ENCODE assay signal across 12 cellular contexts in the genomic region with DNA sequence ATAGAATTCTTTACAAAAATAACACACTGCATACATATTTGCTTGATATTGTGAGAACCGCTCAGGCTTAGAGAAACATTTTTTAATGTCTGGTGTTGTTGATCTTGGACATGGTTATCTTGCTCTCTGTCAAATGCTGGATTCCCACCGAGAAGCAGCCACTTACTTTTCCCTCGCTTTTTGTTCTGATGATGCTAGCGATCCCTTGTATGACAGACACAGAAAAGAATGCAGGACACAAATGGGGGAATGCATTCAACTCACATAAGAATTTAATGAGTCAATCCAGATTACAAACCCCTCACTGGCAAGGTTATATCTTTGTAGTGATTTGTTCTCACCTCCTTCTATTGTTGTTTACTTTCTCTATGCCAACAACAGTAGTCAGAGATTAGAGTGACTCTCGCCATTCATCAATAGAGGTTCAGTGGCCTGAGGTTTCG.
DNase-seq lines count a peak whose midpoint lies in the region; ATAC-seq and TF ChIP-seq lines count a peak whose summit lies in the region.
"Had no signal": no experiment of that assay in that cellular context is flagged by ENCODE, and none has a peak within 500 bp of the region (broad histone marks: within the 10 kb centered on the region; RNA-seq: fewer than 3 reads in every experiment).

No MANE protein-coding gene starts in this region.

- H3K9me3 Mint-ChIP-seq in neural crest cell: no peaks in the 10 kb centered on the region
- H3K9me3 Mint-ChIP-seq: activated naive CD8-positive, alpha-beta T cell treated with anti-CD3 and anti-CD28 coated beads for 36 hours had no signal

- peaks cover 33% of the 10 kb centered on the region for H3K4me1 ChIP-seq in ectodermal cell (ENCODE audit: control insufficient read depth, insufficient read depth, low read length)

- no peak for TF ChIP-seq CTCF in neural crest cell (conservative IDR thresholded peaks at IDR 0.05)

- peak; percentile 93 for DNase-seq in Caki2 (ENCODE audit: low read depth)
- peak; percentile 95 for DNase-seq in NCI-H226
- DNase-seq in neural crest cell (ENCODE audit: low read depth, low spot score): no peak
- DNase-seq in cerebellum (ENCODE audit: low spot score): no peak
- DNase-seq in SHP77 (lab: John Stamatoyannopoulos, UW): no peak
- DNase-seq in AML-193 (lab: John Stamatoyannopoulos, UW): no peak
- DNase-seq: activated naive CD8-positive, alpha-beta T cell treated with anti-CD3 and anti-CD28 coated beads for 36 hours; Karpas-422; NK-92 treated with Interleukin-12 subunit alpha and Interleukin-12 subunit beta, amount 100 ng/mL, for 24 hours had no signal

- WGBS in ectodermal cell, 2 experiments: 61 to 65% methylated on average over 4 to 6 of the region's 6 CpGs

- H3K27me3 ChIP-seq in ectodermal cell (ENCODE audit: control insufficient read depth, insufficient read depth, low read length, poor library complexity, severe bottlenecking): no peaks in the 10 kb centered on the region

- H3K4me1 Mint-ChIP-seq in neural crest cell: peaks cover 47% of the 10 kb centered on the region
- H3K4me1 Mint-ChIP-seq: activated naive CD8-positive, alpha-beta T cell treated with anti-CD3 and anti-CD28 coated beads for 36 hours had no signal

- ATAC-seq in GM18498 (IDR thresholded peaks at IDR 0.05; ENCODE audit: unreplicated experiment): no peak

- no peaks in the 10 kb centered on the region for H3K9me3 ChIP-seq in ectodermal cell (ENCODE audit: control insufficient read depth, low read length)

- H3K27ac ChIP-seq in ectodermal cell (ENCODE audit: insufficient read depth, low read depth, low read length, poor library complexity, severe bottlenecking): peak overlapping the region; percentile 19
- H3K27ac ChIP-seq: hepatocyte had no signal

- no peak overlapping the region for H3K4me3 ChIP-seq in ectodermal cell (ENCODE audit: insufficient read depth, low read depth, low read length)
- H3K4me3 ChIP-seq: hepatocyte had no signal

- H3K27ac Mint-ChIP-seq in neural crest cell (ENCODE audit: unreplicated experiment): peak overlapping the region; percentile 13
- H3K27ac Mint-ChIP-seq: activated naive CD8-positive, alpha-beta T cell treated with anti-CD3 and anti-CD28 coated beads for 36 hours had no signal

- in situ Hi-C loops in Caki2 (cut with HindIII; ENCODE audit: low pct_unique_long_range_greater_than_20kb, low sequenced_read_pairs): no loop called here

- peak overlapping the region; percentile 14 for H3K4me3 Mint-ChIP-seq in neural crest cell
- H3K4me3 Mint-ChIP-seq: activated naive CD8-positive, alpha-beta T cell treated with anti-CD3 and anti-CD28 coated beads for 36 hours had no signal

- peaks cover 2% of the 10 kb centered on the region for H3K27me3 Mint-ChIP-seq in neural crest cell (ENCODE audit: low read depth)

- H3K36me3 ChIP-seq in ectodermal cell (ENCODE audit: control insufficient read depth, insufficient read depth, low read length): no peaks in the 10 kb centered on the region

- H3K36me3 Mint-ChIP-seq in neural crest cell (ENCODE audit: low read depth): no peaks in the 10 kb centered on the region
- H3K36me3 Mint-ChIP-seq: activated naive CD8-positive, alpha-beta T cell treated with anti-CD3 and anti-CD28 coated beads for 36 hours had no signal

Comparison
In these comparisons a context has a peak if more than half of its experiments do, and no peak if none do; other contexts are left out.
1. DNase-seq: peak in Caki2 (single experiment) and NCI-H226 (single experiment); none in neural crest cell (single experiment), cerebellum (single experiment), SHP77 (0 of 2) and AML-193 (0 of 2).